In the genomic region with DNA sequence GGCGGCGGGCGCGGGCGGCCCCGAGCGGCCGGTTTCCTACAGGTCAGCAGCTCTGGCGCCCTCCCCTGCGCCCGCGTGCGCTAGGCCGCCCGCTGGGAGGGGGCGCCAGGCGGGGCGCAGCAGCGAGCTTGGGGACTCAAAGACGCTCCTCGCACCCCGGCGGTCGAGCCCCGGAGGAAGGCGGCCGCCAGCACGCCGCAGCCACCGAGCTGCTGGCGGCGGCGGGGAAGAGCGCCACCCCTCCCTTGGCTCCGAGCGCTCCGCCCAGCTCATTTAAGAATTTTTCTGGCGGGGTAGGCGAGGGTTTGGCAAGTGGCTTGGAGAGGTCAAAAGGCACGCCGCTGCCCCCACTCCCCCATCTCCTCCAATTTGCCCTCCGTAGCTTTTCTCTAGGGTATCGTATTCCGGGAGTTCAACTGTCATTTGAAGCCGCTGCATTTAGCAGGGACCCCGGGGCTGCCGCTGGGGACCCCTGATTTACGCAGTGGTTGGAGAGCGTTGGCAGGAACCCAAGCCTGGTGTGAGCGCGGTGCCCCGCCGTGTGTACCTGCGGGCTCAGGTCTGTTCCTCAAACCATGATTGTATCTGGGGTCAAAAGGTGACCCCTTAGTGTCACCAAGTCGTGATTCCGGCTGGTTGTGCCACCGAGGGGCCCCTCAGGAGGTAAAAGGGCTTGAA, we compare ENCODE assay signal across 8 cellular contexts. TPM values are rescaled to one million over a fixed set of nuclear protein-coding genes. Genes with fewer than 3 reads are reported as not detected.
DNase-seq lines count a peak whose midpoint lies in the region; ATAC-seq and TF ChIP-seq lines count a peak whose summit lies in the region.

No MANE protein-coding gene starts in this region.

- no peak overlapping the region for H3K9ac ChIP-seq in neural progenitor cell

- peak; percentile 28 for ATAC-seq in GM18502 (IDR thresholded peaks at IDR 0.05; ENCODE audit: poor library complexity, unreplicated experiment)
- ATAC-seq in HG03064 (IDR thresholded peaks at IDR 0.05; ENCODE audit: low read depth, unreplicated experiment), result peak; percentile 30
- peak; percentile 42 to 45 for ATAC-seq in activated T-cell treated with anti-CD3 and anti-CD28 coated beads, Interleukin-2, amount 50 U/mL, for 72 hours (replicated peaks in 1 of 2)
- ATAC-seq in HG03378 (IDR thresholded peaks at IDR 0.05; ENCODE audit: unreplicated experiment), result no peak

- H2AFZ ChIP-seq in neural progenitor cell (replicated peaks), result peak overlapping the region; percentile 70

- peaks cover 42% of the 10 kb centered on the region for H3K4me1 Mint-ChIP-seq in activated T-cell treated with anti-CD3 and anti-CD28 coated beads, Interleukin-2, amount 50 U/mL, for 72 hours (ENCODE audit: low read depth)
- peaks cover 42% of the 10 kb centered on the region for H3K4me1 Mint-ChIP-seq in neural progenitor cell

- peak overlapping the region; percentile 75 for H3K4me3 ChIP-seq in fibroblast of pulmonary artery (replicated peaks; ENCODE audit: low read depth, low read length)
- H3K4me3 ChIP-seq in neural progenitor cell, result peak overlapping the region; percentile 61

- no peaks in the 10 kb centered on the region for H3K9me3 Mint-ChIP-seq in activated T-cell treated with anti-CD3 and anti-CD28 coated beads, Interleukin-2, amount 50 U/mL, for 72 hours
- H3K9me3 Mint-ChIP-seq in neural progenitor cell, result peaks cover 2% of the 10 kb centered on the region

- H3K27me3 Mint-ChIP-seq in activated T-cell treated with anti-CD3 and anti-CD28 coated beads, Interleukin-2, amount 50 U/mL, for 72 hours (ENCODE audit: low read depth), result no peaks in the 10 kb centered on the region
- H3K27me3 Mint-ChIP-seq in neural progenitor cell (ENCODE audit: insufficient read depth, low read depth), result peaks cover 14% of the 10 kb centered on the region

- peak overlapping the region; percentile 94 for H3K4me2 ChIP-seq in neural progenitor cell

- peaks cover 56% of the 10 kb centered on the region for H3K4me1 ChIP-seq in neural progenitor cell

- no peaks in the 10 kb centered on the region for H3K9me3 ChIP-seq in neural progenitor cell (ENCODE audit: low read depth)

- no peaks in the 10 kb centered on the region for H3K36me3 ChIP-seq in neural progenitor cell

- H3F3A ChIP-seq in neural progenitor cell (ENCODE audit: low read depth), result peaks cover 77% of the 10 kb centered on the region

- no peak overlapping the region for H3K27ac ChIP-seq in neural progenitor cell

- H3K4me3 Mint-ChIP-seq in activated T-cell treated with anti-CD3 and anti-CD28 coated beads, Interleukin-2, amount 50 U/mL, for 72 hours, result peak overlapping the region; percentile 92 to 95
- H3K4me3 Mint-ChIP-seq in neural progenitor cell, result peak overlapping the region; percentile 93

- TF ChIP-seq CTCF in fibroblast of pulmonary artery (IDR thresholded peaks at IDR 0.05; ENCODE audit: low read length, missing control alignments), result no peak
- peak; percentile 49 for TF ChIP-seq CTCF in neural progenitor cell (IDR thresholded peaks at IDR 0.05)

- DNase-seq in AG08396 (ENCODE audit: low spot score) (peak; percentile 73), NCI-H748 treated with DMSO at 0.1 percent for 48 hours (lab: John Stamatoyannopoulos, UW) (peak; percentile 61), fibroblast of pulmonary artery (ENCODE audit: low read depth) (peak; percentile 54), neural progenitor cell (ENCODE audit: low spot score) (no peak)
- DNase-seq in activated T-cell treated with anti-CD3 and anti-CD28 coated beads, Interleukin-2, amount 50 U/mL, for 72 hours, result peak; percentile 59 to 66

- peak overlapping the region; percentile 87 for H3K27ac Mint-ChIP-seq in activated T-cell treated with anti-CD3 and anti-CD28 coated beads, Interleukin-2, amount 50 U/mL, for 72 hours
- H3K27ac Mint-ChIP-seq in neural progenitor cell, result peak overlapping the region; percentile 90

- peaks cover 45% of the 10 kb centered on the region for H3K27me3 ChIP-seq in neural progenitor cell

- peaks cover 5 to 6% of the 10 kb centered on the region in 2 donors for H3K36me3 Mint-ChIP-seq in activated T-cell treated with anti-CD3 and anti-CD28 coated beads, Interleukin-2, amount 50 U/mL, for 72 hours (ENCODE audit: insufficient read depth in 2 of 2)
- H3K36me3 Mint-ChIP-seq in neural progenitor cell, result no peaks in the 10 kb centered on the region

- H3K79me2 ChIP-seq in neural progenitor cell (ENCODE audit: low read depth), result no peaks in the 10 kb centered on the region

- H4K20me1 ChIP-seq in neural progenitor cell (ENCODE audit: low read depth), result peaks cover 29% of the 10 kb centered on the region

RNA-seq across cellular contexts. Expression of a gene that starts 59.5 kb away (rescaled TPM):
- total RNA-seq in activated T-cell treated with anti-CD3 and anti-CD28 coated beads, Interleukin-2, amount 50 U/mL, for 72 hours, result 10 to 100 TPM; 26.7 to 30.9 TPM
- 7.7 and 20.4 TPM in 2 replicates for total RNA-seq in neural progenitor cell (ENCODE audit: low replicate concordance)
